In genomic region chr18:55731594-55732042, GRCh38 we compare ENCODE assay signal across 16 cellular contexts.
A peak's percentile ranks its signal among the peaks of the same experiment; 100 is the strongest.
DNase-seq lines count a peak whose midpoint lies in the region; ATAC-seq and TF ChIP-seq lines count a peak whose summit lies in the region.
"Had no signal": no experiment of that assay in that cellular context is flagged by ENCODE, and none has a peak within 500 bp of the region (broad histone marks: within the 10 kb centered on the region; RNA-seq: fewer than 3 reads in every experiment).

No MANE protein-coding gene starts in this region.

- no peaks in the 10 kb centered on the region for H3K27me3 Mint-ChIP-seq in activated T-cell treated with anti-CD3 and anti-CD28 coated beads, Interleukin-2, amount 50 U/mL, for 72 hours (ENCODE audit: low read depth)
- H3K27me3 Mint-ChIP-seq in CD14-positive monocyte (ENCODE audit: low read depth in 3 of 3), result no peaks in the 10 kb centered on the region
- peaks cover 2% of the 10 kb centered on the region for H3K27me3 Mint-ChIP-seq in endothelial cell (ENCODE audit: unreplicated experiment)
- H3K27me3 Mint-ChIP-seq: activated naive CD8-positive, alpha-beta T cell treated with anti-CD3 and anti-CD28 coated beads, Interleukin-2, amount 50 U/mL, for 24 hours had no signal

- TF ChIP-seq CTCF in CD14-positive monocyte (IDR thresholded peaks at IDR 0.05) (no peak), endothelial cell (IDR thresholded peaks at IDR 0.05; ENCODE audit: unreplicated experiment) (no peak)

- no peak overlapping the region for H3K4me3 ChIP-seq in skeletal muscle satellite cell (ENCODE audit: low read length)
- H3K4me3 ChIP-seq: GM23338 had no signal

- DNase-seq in activated T-cell treated with anti-CD3 and anti-CD28 coated beads, Interleukin-2, amount 50 U/mL, for 72 hours, result no peak
- no peak for DNase-seq in activated T-cell treated with anti-CD3 and anti-CD28 coated beads for 4 hours
- DNase-seq in M059J (ENCODE audit: low read depth), result peak; percentile 6
- DNase-seq in erythroblast (lab: John Stamatoyannopoulos, UW), result peak; percentile 21 to 33
- no peak for DNase-seq in CD14-positive monocyte (ENCODE audit: low spot score)
- no peak for DNase-seq in endothelial cell (ENCODE audit: low spot score)
- DNase-seq: 8988T; activated CD4-positive, alpha-beta T cell treated with anti-CD3 and anti-CD28 coated beads, Interleukin-2, amount 50 U/mL, for 48 hours; activated naive CD8-positive, alpha-beta T cell treated with anti-CD3 and anti-CD28 coated beads, Interleukin-2, amount 50 U/mL, for 24 hours; activated T-cell treated with anti-CD3 and anti-CD28 coated beads, Interleukin-2, amount 50 U/mL, for 48 hours; hippocampal formation; KG1; NCI-H1436 had no signal

- H3K9me3 Mint-ChIP-seq in activated T-cell treated with anti-CD3 and anti-CD28 coated beads, Interleukin-2, amount 50 U/mL, for 72 hours, result peaks cover 3 to 7% of the 10 kb centered on the region in 2 donors
- H3K9me3 Mint-ChIP-seq in CD14-positive monocyte (peaks cover 0 to 4% (median 0%) of the 10 kb centered on the region in 7 donors), endothelial cell (ENCODE audit: unreplicated experiment) (no peaks in the 10 kb centered on the region)
- H3K9me3 Mint-ChIP-seq: GM23338 had no signal

- H3K9me3 ChIP-seq in skeletal muscle satellite cell (replicated peaks; ENCODE audit: low read length), result no peaks in the 10 kb centered on the region

- no peak overlapping the region for H3K4me3 Mint-ChIP-seq in activated T-cell treated with anti-CD3 and anti-CD28 coated beads, Interleukin-2, amount 50 U/mL, for 72 hours
- H3K4me3 Mint-ChIP-seq in CD14-positive monocyte (no peak overlapping the region), endothelial cell (ENCODE audit: unreplicated experiment) (no peak overlapping the region)
- H3K4me3 Mint-ChIP-seq: activated naive CD8-positive, alpha-beta T cell treated with anti-CD3 and anti-CD28 coated beads, Interleukin-2, amount 50 U/mL, for 24 hours; GM23338 had no signal

- peaks cover 19% of the 10 kb centered on the region for H3K4me1 ChIP-seq in skeletal muscle satellite cell (ENCODE audit: control insufficient read depth, insufficient read depth, low read length)

- H3K4me1 Mint-ChIP-seq in activated T-cell treated with anti-CD3 and anti-CD28 coated beads, Interleukin-2, amount 50 U/mL, for 72 hours (ENCODE audit: low read depth), result no peaks in the 10 kb centered on the region
- no peaks in the 10 kb centered on the region for H3K4me1 Mint-ChIP-seq in CD14-positive monocyte
- H3K4me1 Mint-ChIP-seq in endothelial cell (ENCODE audit: unreplicated experiment), result no peaks in the 10 kb centered on the region
- H3K4me1 Mint-ChIP-seq: activated naive CD8-positive, alpha-beta T cell treated with anti-CD3 and anti-CD28 coated beads, Interleukin-2, amount 50 U/mL, for 24 hours had no signal

- intact Hi-C loops in CD14-positive monocyte (cut with micrococcal nuclease), result no loop called here

- no peak overlapping the region for H3K9ac ChIP-seq in skeletal muscle satellite cell (ENCODE audit: low read depth, low read length)

- H3K27ac Mint-ChIP-seq in activated T-cell treated with anti-CD3 and anti-CD28 coated beads, Interleukin-2, amount 50 U/mL, for 72 hours, result no peak overlapping the region
- no peak overlapping the region for H3K27ac Mint-ChIP-seq in CD14-positive monocyte
- H3K27ac Mint-ChIP-seq in endothelial cell (ENCODE audit: unreplicated experiment), result no peak overlapping the region
- H3K27ac Mint-ChIP-seq: activated naive CD8-positive, alpha-beta T cell treated with anti-CD3 and anti-CD28 coated beads, Interleukin-2, amount 50 U/mL, for 24 hours; GM23338 had no signal

- H3K36me3 Mint-ChIP-seq in activated T-cell treated with anti-CD3 and anti-CD28 coated beads, Interleukin-2, amount 50 U/mL, for 72 hours (ENCODE audit: insufficient read depth in 2 of 2), result no peaks in the 10 kb centered on the region
- no peaks in the 10 kb centered on the region for H3K36me3 Mint-ChIP-seq in CD14-positive monocyte
- H3K36me3 Mint-ChIP-seq in endothelial cell (ENCODE audit: low read depth, unreplicated experiment), result no peaks in the 10 kb centered on the region

- peak overlapping the region; percentile 21 for H3K4me2 ChIP-seq in skeletal muscle satellite cell (ENCODE audit: low read length)
- H3K4me2 ChIP-seq: GM23338 had no signal

- no peak for TF ChIP-seq POLR2A in erythroblast (IDR thresholded peaks at IDR 0.05; ENCODE audit: low read length)

- no peaks in the 10 kb centered on the region for H3K36me3 ChIP-seq in skeletal muscle satellite cell (ENCODE audit: insufficient read depth, low read length)

- ATAC-seq in activated T-cell treated with anti-CD3 and anti-CD28 coated beads, Interleukin-2, amount 50 U/mL, for 72 hours (replicated peaks in 1 of 2), result peak; percentile 53 to 55
- ATAC-seq in GM21737 (IDR thresholded peaks at IDR 0.05; ENCODE audit: unreplicated experiment), result no peak
- ATAC-seq: activated naive CD8-positive, alpha-beta T cell treated with anti-CD3 and anti-CD28 coated beads, Interleukin-2, amount 50 U/mL, for 24 hours; GM23338 had no signal

- no peaks in the 10 kb centered on the region for H3K27me3 ChIP-seq in skeletal muscle satellite cell (ENCODE audit: control insufficient read depth, insufficient read depth, low read length)

Comparison
In these comparisons a context has a peak if more than half of its experiments do, and no peak if none do; other contexts are left out.
1. DNase-seq: peak in M059J (single experiment) and erythroblast (2 of 2); none in activated T-cell treated with anti-CD3 and anti-CD28 coated beads, Interleukin-2, amount 50 U/mL, for 72 hours (0 of 2), activated T-cell treated with anti-CD3 and anti-CD28 coated beads for 4 hours (single experiment), CD14-positive monocyte (single experiment) and endothelial cell (single experiment).